ENCODE assay signal across 1 cellular context in genomic region chr17:78940708-78941107, GRCh38.
TF ChIP-seq lines count a peak whose summit lies in the region.

No MANE protein-coding gene starts in this region.

TF ChIP-seq in HCT116, 20 proteins besides CTCF, POLR2A, EP300 and RAD21:
- TF ChIP-seq SIN3A (IDR thresholded peaks at IDR 0.05; ENCODE audit: low read depth) (no peak), ATF3 (IDR thresholded peaks at IDR 0.05) (no peak), ZBTB33 (IDR thresholded peaks at IDR 0.05; ENCODE audit: extremely low read depth, insufficient replicate concordance, low read length) (no peak), EZH2phosphoT487 (IDR thresholded peaks at IDR 0.05; ENCODE audit: borderline replicate concordance) (no peak), ZNF274 (IDR thresholded peaks at IDR 0.05; ENCODE audit: low read depth, low read length) (no peak), MAX (IDR thresholded peaks at IDR 0.05) (no peak; the same call in 1 of the 2 replicates), SP1 (IDR thresholded peaks at IDR 0.05; ENCODE audit: low read depth) (no peak), ZFX (IDR thresholded peaks at IDR 0.05) (no peak)
